ENCODE assay signal across 8 cellular contexts in genomic region chr22:30591588-30592359, GRCh38. TPM values are rescaled to one million over a fixed set of nuclear protein-coding genes. Genes with fewer than 3 reads are reported as not detected.
A peak's percentile ranks its signal among the peaks of the same experiment; 100 is the strongest.
DNase-seq lines count a peak whose midpoint lies in the region; ATAC-seq and TF ChIP-seq lines count a peak whose summit lies in the region.

TSS of gene PES1 (minus strand) at chr22:30591910. CDS start at chr22:30591833, 77 bp downstream.

- peak; percentile 98 for DNase-seq in GM10248 (ENCODE audit: extremely low spot score)
- DNase-seq in NCI-H1092 treated with DMSO at 0.1 percent for 48 hours (lab: John Stamatoyannopoulos, UW), result peak; percentile 99
- DNase-seq in activated naive CD4-positive, alpha-beta T cell treated with anti-CD3 and anti-CD28 coated beads, Interleukin-2, amount 50 U/mL, for 72 hours (ENCODE audit: low spot score in 2 of 2), result peak; percentile 86 to 91
- DNase-seq in glomerular endothelial cell (ENCODE audit: extremely low read depth, low read depth, low spot score), result peak; percentile 93
- peak; percentile 94 for DNase-seq in occipital lobe (lab: John Stamatoyannopoulos, UW)

- H3K27ac ChIP-seq in temporal lobe (ENCODE audit: low read depth, low read length), result peak within 1 kb of the TSS; percentile 85

- H3K9me3 Mint-ChIP-seq in activated naive CD4-positive, alpha-beta T cell treated with anti-CD3 and anti-CD28 coated beads, Interleukin-2, amount 50 U/mL, for 72 hours, result no peaks in the 10 kb centered on the region

- H3K36me3 Mint-ChIP-seq in activated naive CD4-positive, alpha-beta T cell treated with anti-CD3 and anti-CD28 coated beads, Interleukin-2, amount 50 U/mL, for 72 hours, result peaks cover 6 to 7% of the 10 kb centered on the region in 2 donors

- CTCF ChIA-PET in GM10248 (lab: Yijun Ruan, JAX), result interaction anchor here (0.8 to 4.3 kb wide), 5 partner anchors 10 to 163 kb away, joined by 3 to 23 read pairs (median 4); partner anchors contain the start of gene TCN2

- no peak within 1 kb of the TSS for H3K27ac Mint-ChIP-seq in activated naive CD4-positive, alpha-beta T cell treated with anti-CD3 and anti-CD28 coated beads, Interleukin-2, amount 50 U/mL, for 72 hours

- TF ChIP-seq CTCF in GM10248 (IDR thresholded peaks at IDR 0.05; ENCODE audit: control extremely low read depth, extremely low read depth, low read depth, missing control alignments), result no peak

- ATAC-seq in HG02610 (IDR thresholded peaks at IDR 0.05; ENCODE audit: unreplicated experiment), result peak; percentile 92
- peak; percentile 99 for ATAC-seq in SK-N-SH treated with all-trans-retinoic acid at 6 μM for 48 hours
- peak; percentile 99 to 100 for ATAC-seq in activated naive CD4-positive, alpha-beta T cell treated with anti-CD3 and anti-CD28 coated beads, Interleukin-2, amount 50 U/mL, for 72 hours

- POLR2A ChIA-PET in GM10248 (lab: Yijun Ruan, JAX), result interaction anchor here (0.5 kb wide), 1 partner anchor 41 kb away, joined by 3 read pairs; no protein-coding TSS in a partner anchor

TF ChIP-seq in SK-N-SH treated with all-trans-retinoic acid at 6 μM for 48 hours, 23 proteins besides CTCF, POLR2A, EP300 and RAD21:
- no peak for TF ChIP-seq ZNF565 (CRISPR knock-in tag; conservative IDR thresholded peaks at IDR 0.05; ENCODE audit: low read depth)
- TF ChIP-seq ZFP30 (CRISPR knock-in tag; IDR thresholded peaks at IDR 0.05), result no peak
- no peak for TF ChIP-seq POU6F1 (CRISPR knock-in tag; IDR thresholded peaks at IDR 0.05; ENCODE audit: borderline replicate concordance, low read depth)
- TF ChIP-seq CSDC2 (CRISPR knock-in tag; IDR thresholded peaks at IDR 0.05), result no peak
- TF ChIP-seq SNAI2 (CRISPR knock-in tag; IDR thresholded peaks at IDR 0.05), result no peak

RNA-seq across cellular contexts. Expression of gene PES1, which starts in this region (rescaled TPM):
- 100 to 1,000 TPM in 1 of 2 donors, 10 to 100 TPM in 1; 22.4 to 113 TPM for total RNA-seq in activated naive CD4-positive, alpha-beta T cell treated with anti-CD3 and anti-CD28 coated beads, Interleukin-2, amount 50 U/mL, for 72 hours
- 60.3 and 63.1 TPM in 2 replicates for total RNA-seq in glomerular endothelial cell
- 41.3 TPM for total RNA-seq in occipital lobe
- 37.6 TPM for total RNA-seq in temporal lobe

Comparison
In these comparisons a context has a peak if more than half of its experiments do, and no peak if none do; other contexts are left out.
1. Peak in every context shown above with its lines: DNase-seq, ATAC-seq and H3K27ac ChIP-seq.